In the genomic region with DNA sequence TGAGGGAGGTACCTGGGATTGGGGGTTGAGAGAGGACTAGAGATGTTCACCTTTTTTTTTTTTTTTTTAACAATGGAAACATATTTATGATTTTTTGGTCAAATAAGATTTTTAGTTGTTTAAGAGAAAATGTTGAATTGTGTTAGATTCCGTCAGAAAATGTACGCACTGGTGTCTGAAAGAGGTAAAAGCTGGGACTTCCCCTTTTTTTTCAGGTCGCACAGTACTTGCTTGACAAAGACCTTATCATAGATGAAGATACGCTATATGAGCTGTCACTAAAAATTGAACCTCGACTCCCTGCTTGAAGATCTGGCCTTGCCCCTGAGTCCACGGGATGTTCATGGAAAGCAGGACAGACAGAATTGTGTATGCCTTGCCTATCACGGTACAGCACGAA, we compare ENCODE assay signal across 20 cellular contexts. TPM values are rescaled to one million over a fixed set of nuclear protein-coding genes. Genes with fewer than 3 reads are reported as not detected.
DNase-seq lines count a peak whose midpoint lies in the region; ATAC-seq, FAIRE-seq and TF ChIP-seq lines count a peak whose summit lies in the region.
"Had no signal": no experiment of that assay in that cellular context is flagged by ENCODE, and none has a peak within 500 bp of the region (broad histone marks: within the 10 kb centered on the region; RNA-seq: fewer than 3 reads in every experiment).

No MANE protein-coding gene starts in this region.

- BruUV-seq in K562 (replicated peaks; lab: Mats Ljungman, UMichigan), result no TSS peak

- in situ Hi-C loops in K562 (cut with MboI), result no loop called here

- FAIRE-seq in GM12892 (lab: Jason Lieb, UNC) (peak; percentile 65), K562 (lab: Jason Lieb, UNC) (no peak)
- FAIRE-seq: G401.6 had no signal

- TF ChIP-seq POLR2A in GM12892 (IDR thresholded peaks at IDR 0.05; ENCODE audit: low read depth, low read length) (no peak), K562 (conservative IDR thresholded peaks at IDR 0.05) (no peak)

- H2AFZ ChIP-seq in OCI-LY3 (ENCODE audit: low read depth, low read length) (peak overlapping the region; percentile 85), K562 (ENCODE audit: low read depth, low read length) (no peak overlapping the region)
- H2AFZ ChIP-seq: GM23338 had no signal

- CTCF ChIA-PET in K562 (lab: Yijun Ruan, JAX; ENCODE audit: low intra/inter-chr PET ratio), result no interaction called here

- peak overlapping the region; percentile 99 for H3K4me2 ChIP-seq in OCI-LY3 (ENCODE audit: low read length)
- H3K4me2 ChIP-seq in K562 (ENCODE audit: insufficient read depth, low read length), result no peak overlapping the region
- H3K4me2 ChIP-seq: BLaER1, GM23338 had no signal

- H3K27me3 ChIP-seq in OCI-LY3 (ENCODE audit: low read depth, low read length) (peaks cover 6% of the 10 kb centered on the region; the same call in 1 of the 2 replicates), K562 (ENCODE audit: control insufficient read depth in 2 of 2, insufficient read depth in 2 of 2, low read length in 2 of 2) (peaks cover 5 to 28% of the 10 kb centered on the region in 2 experiments; a peak in 4 of 5 replicates), BE2C (no peaks in the 10 kb centered on the region)
- H3K27me3 ChIP-seq: BLaER1 had no signal

- intact Hi-C loops in K562 (cut with micrococcal nuclease), result no loop called here

- POLR2A ChIA-PET in K562 (lab: Yijun Ruan, JAX), result no interaction called here

- H3K27ac ChIP-seq in OCI-LY3 (ENCODE audit: low read length) (no peak overlapping the region), K562 (ENCODE audit: extremely low read depth, low read depth, low read length) (no peak overlapping the region)
- H3K27ac ChIP-seq: BLaER1, C4-2B had no signal

- peaks cover 28% of the 10 kb centered on the region for H3K4me1 ChIP-seq in OCI-LY3 (ENCODE audit: low read length)
- no peaks in the 10 kb centered on the region for H3K4me1 ChIP-seq in K562 (replicated peaks in 1 of 2; ENCODE audit: control insufficient read depth in 2 of 2, insufficient read depth in 2 of 2, low read length in 2 of 2)
- no peaks in the 10 kb centered on the region for H3K4me1 ChIP-seq in BE2C
- H3K4me1 ChIP-seq: Caco-2 had no signal

- DNase-seq in GM12892 (ENCODE audit: insufficient read length) (no peak), K562 (ENCODE audit: extremely low read depth in 1 of 4, low spot score in 3 of 4) (no peak), NCI-H2227 (lab: John Stamatoyannopoulos, UW; ENCODE audit: unreplicated experiment) (no peak), NCI-H187 treated with DMSO at 0.1 percent for 48 hours (lab: John Stamatoyannopoulos, UW) (no peak), BE2C (no peak), iPS-NIHi7 (ENCODE audit: extremely low spot score) (no peak)
- DNase-seq: Caco-2; CD4-positive, CD25-positive, alpha-beta regulatory T cell; CD8-positive, alpha-beta T cell; DMS153; DND-41; H9 had no signal

- no peak for TF ChIP-seq EP300 in K562 (IDR thresholded peaks at IDR 0.05; ENCODE audit: low read length)

- TF ChIP-seq CTCF in OCI-LY3 (IDR thresholded peaks at IDR 0.05; ENCODE audit: low read depth, low read length) (no peak), K562 (IDR thresholded peaks at IDR 0.05 in 2 of 3, conservative IDR thresholded peaks at IDR 0.05 in 1 of 3; ENCODE audit: insufficient read depth in 2 of 3, low read depth in 1 of 3, low read length in 3 of 3) (no peak), BE2C (IDR thresholded peaks at IDR 0.05; ENCODE audit: low read depth, low read length) (no peak)

- H3K36me3 ChIP-seq in OCI-LY3 (replicated peaks; ENCODE audit: low read depth, low read length), result no peaks in the 10 kb centered on the region
- H3K36me3 ChIP-seq in K562 (ENCODE audit: control insufficient read depth, insufficient read depth, low read length), result no peaks in the 10 kb centered on the region
- H3K36me3 ChIP-seq in BE2C, result no peaks in the 10 kb centered on the region
- H3K36me3 ChIP-seq: BLaER1 had no signal

- H4K20me1 ChIP-seq in OCI-LY3 (ENCODE audit: insufficient read depth, low read length), result no peaks in the 10 kb centered on the region
- H4K20me1 ChIP-seq in K562 (replicated peaks; ENCODE audit: control insufficient read depth, insufficient read depth, low read length), result no peaks in the 10 kb centered on the region
- H4K20me1 ChIP-seq: BLaER1 had no signal

- no peaks in the 10 kb centered on the region for H3K9me3 ChIP-seq in OCI-LY3 (ENCODE audit: insufficient read depth, low read length)
- no peaks in the 10 kb centered on the region for H3K9me3 ChIP-seq in K562 (replicated peaks; ENCODE audit: control insufficient read depth, insufficient read depth, low read depth, low read length)
- H3K9me3 ChIP-seq in BE2C, result no peaks in the 10 kb centered on the region
- H3K9me3 ChIP-seq: BLaER1, Caco-2 had no signal

- TF ChIP-seq RAD21 in K562 (CRISPR knock-in tag; conservative IDR thresholded peaks at IDR 0.05 in 1 of 2, IDR thresholded peaks at IDR 0.05 in 1 of 2), result no peak

- WGBS in K562 (ENCODE audit: insufficient coverage, low coverage, missing lambda C conversion rate), result 2% methylated on average over 8 of the region's 8 CpGs

- no peaks in the 10 kb centered on the region for H3K9me1 ChIP-seq in K562 (ENCODE audit: control insufficient read depth, insufficient read depth, low read length)

- ATAC-seq in GM18868 (IDR thresholded peaks at IDR 0.05; ENCODE audit: unreplicated experiment), result peak; percentile 63
- no peak for ATAC-seq in K562
- ATAC-seq: CD8-positive, alpha-beta T cell; GM23338; HCT116 had no signal

- H3K9ac ChIP-seq in OCI-LY3 (ENCODE audit: low read length) (0 out of 2 replicates have a peak overlapping the region, but pooled peaks have one; percentile 10), K562 (ENCODE audit: insufficient read depth in 1 of 2, low read depth in 2 of 2, low read length in 2 of 2) (no peak overlapping the region)
- H3K9ac ChIP-seq: BLaER1 had no signal

- H3K79me2 ChIP-seq in OCI-LY3 (ENCODE audit: low read length), result no peaks in the 10 kb centered on the region
- H3K79me2 ChIP-seq in K562 (ENCODE audit: control insufficient read depth, insufficient read depth, low read length), result no peaks in the 10 kb centered on the region

- H3K4me3 ChIP-seq in OCI-LY3 (ENCODE audit: low read length), result peak overlapping the region; percentile 75
- no peak overlapping the region for H3K4me3 ChIP-seq in K562
- no peak overlapping the region for H3K4me3 ChIP-seq in BE2C (ENCODE audit: low read depth, low read length)
- H3K4me3 ChIP-seq: BLaER1, GM23338 had no signal

TF ChIP-seq in K562, 482 proteins besides CTCF, POLR2A, EP300 and RAD21:
- TF ChIP-seq SP2 (IDR thresholded peaks at IDR 0.05; ENCODE audit: extremely low read depth, low read depth, low read length, poor library complexity, severe bottlenecking) (no peak), SPI1 (IDR thresholded peaks at IDR 0.05; ENCODE audit: borderline replicate concordance, low read depth, low read length) (peak; percentile 95)
- TF ChIP-seq, protein P1, sequence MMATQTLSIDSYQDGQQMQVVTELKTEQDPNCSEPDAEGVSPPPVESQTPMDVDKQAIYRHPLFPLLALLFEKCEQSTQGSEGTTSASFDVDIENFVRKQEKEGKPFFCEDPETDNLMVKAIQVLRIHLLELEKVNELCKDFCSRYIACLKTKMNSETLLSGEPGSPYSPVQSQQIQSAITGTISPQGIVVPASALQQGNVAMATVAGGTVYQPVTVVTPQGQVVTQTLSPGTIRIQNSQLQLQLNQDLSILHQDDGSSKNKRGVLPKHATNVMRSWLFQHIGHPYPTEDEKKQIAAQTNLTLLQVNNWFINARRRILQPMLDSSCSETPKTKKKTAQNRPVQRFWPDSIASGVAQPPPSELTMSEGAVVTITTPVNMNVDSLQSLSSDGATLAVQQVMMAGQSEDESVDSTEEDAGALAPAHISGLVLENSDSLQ (IDR thresholded peaks at IDR 0.05), result peak; percentile 27; the same call in 1 of the 2 replicates

RNA-seq across cellular contexts. Expression of a gene that starts 7.7 kb away (rescaled TPM):
- polyA plus RNA-seq in GM12892 (2012; ENCODE audit: missing spikeins), result 0.76 TPM
- not detected in 2 replicates for total RNA-seq in K562 (2011; cell fraction: chromatin; rRNA removed; ENCODE audit: low replicate concordance)
- not detected in 2 replicates for total RNA-seq in K562 (2011; cell fraction: nucleolus; rRNA removed)
- not detected in 2 replicates for total RNA-seq in K562 (2011; cell fraction: nucleoplasm; rRNA removed)
- total RNA-seq in K562 (2014; rRNA removed) (not detected in 2 replicates), K562 (2014; rRNA removed; fragmentation: Illumina TruSeq; extraction: Trizol) (not detected in 2 replicates), K562 (2015; rRNA removed; fragmentation: Illumina TruSeq; extraction: Trizol) (not detected in 2 replicates), K562 (2021) (not detected in 2 replicates)
- polyA plus RNA-seq in K562 (2011; rRNA removed) (not detected in 2 replicates), K562 (2014; fragmentation: Illumina TruSeq; extraction: Trizol) (not detected in 2 replicates), K562 (2014; fragmentation: Nextera tagmentation; extraction: Ambion mirVana) (under 1 TPM in 1 of 2 experiments, not detected in 1; 0.03 TPM), K562 (2014; rRNA removed) (not detected in 2 replicates)
- 0.04 TPM in 1 of 2 replicates, not detected in the other for polyA plus RNA-seq in K562 (2011; cell fraction: cytosol; rRNA removed)
- not detected in 2 replicates for polyA plus RNA-seq in K562 (2011; cell fraction: nucleus; rRNA removed)
- not detected in 2 replicates for polyA plus RNA-seq in K562 (2012)
- polyA minus RNA-seq in K562 (2011; rRNA and poly(A)+ RNA removed), result not detected in 2 replicates
- not detected in 2 replicates for polyA minus RNA-seq in K562 (2011; cell fraction: cytosol; rRNA and poly(A)+ RNA removed)
- not detected in 2 replicates for polyA minus RNA-seq in K562 (2011; cell fraction: nucleus; rRNA and poly(A)+ RNA removed)
- polyA plus RNA-seq in BE2C (2012; ENCODE audit: insufficient read depth, insufficient read length, low read depth), result 0.82 TPM
- total RNA-seq: A673; Caco-2; CD4-positive, CD25-positive, alpha-beta regulatory T cell; CD8-positive, alpha-beta T cell had no signal
